In the genomic region with DNA sequence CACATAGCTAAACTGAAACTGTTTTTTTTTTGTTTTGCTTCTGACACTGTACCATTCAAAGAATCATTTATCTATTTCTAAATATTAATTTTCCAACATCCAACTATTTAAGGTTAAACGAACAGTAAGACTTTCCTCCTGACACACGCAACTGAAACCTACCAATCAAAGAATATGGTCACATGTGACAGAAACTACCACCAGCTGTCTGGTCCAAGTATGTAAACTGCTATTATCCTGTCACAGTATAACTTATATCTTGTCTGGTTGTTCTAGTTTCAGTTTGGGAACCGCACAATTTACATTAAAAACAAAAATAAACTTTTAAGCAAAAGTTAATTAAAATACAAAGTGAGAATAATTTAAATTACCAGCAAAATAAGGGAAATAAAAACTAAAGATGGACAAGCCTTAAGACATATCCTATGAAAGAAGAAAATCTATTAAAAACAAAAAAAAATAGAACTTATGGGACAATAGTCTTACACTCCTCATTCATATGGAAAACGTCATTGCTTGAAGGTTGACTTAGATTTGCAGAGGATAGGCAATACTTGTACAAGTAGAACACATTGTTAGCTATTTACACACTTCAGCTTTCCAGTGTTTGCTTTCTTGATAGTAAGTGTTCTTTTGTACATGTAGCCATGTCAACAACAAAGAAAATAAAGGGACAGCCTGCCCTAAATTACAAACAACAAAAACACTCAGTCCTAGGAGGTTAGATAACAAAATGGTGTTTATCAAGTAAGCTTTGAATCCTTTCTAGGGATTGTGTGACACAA, we compare ENCODE assay signal across 15 cellular contexts. TPM values are rescaled to one million over a fixed set of nuclear protein-coding genes. Genes with fewer than 3 reads are reported as not detected.
A peak's percentile ranks its signal among the peaks of the same experiment; 100 is the strongest.
DNase-seq lines count a peak whose midpoint lies in the region; ATAC-seq, FAIRE-seq and TF ChIP-seq lines count a peak whose summit lies in the region.
"Had no signal": no experiment of that assay in that cellular context is flagged by ENCODE, and none has a peak within 500 bp of the region (broad histone marks: within the 10 kb centered on the region; RNA-seq: fewer than 3 reads in every experiment).

No MANE protein-coding gene starts in this region.

- no peak for TF ChIP-seq CTCF in HepG2 (CRISPR knock-in tag; IDR thresholded peaks at IDR 0.05)
- TF ChIP-seq CTCF in spleen (IDR thresholded peaks at IDR 0.05 in 8 of 11, conservative IDR thresholded peaks at IDR 0.05 in 3 of 11): no peak
- TF ChIP-seq CTCF in uterus (IDR thresholded peaks at IDR 0.05): no peak
- TF ChIP-seq CTCF in endothelial cell (IDR thresholded peaks at IDR 0.05; ENCODE audit: unreplicated experiment): no peak

- no peak overlapping the region for H3K4me3 Mint-ChIP-seq in activated CD8-positive, alpha-beta memory T cell treated with anti-CD3 and anti-CD28 coated beads, Interleukin-2, amount 10 ng/mL, durations not matched to agents 7 days and 5 days
- H3K4me3 Mint-ChIP-seq in endothelial cell (ENCODE audit: unreplicated experiment): no peak overlapping the region
- H3K4me3 Mint-ChIP-seq: neural progenitor cell, WTC11 had no signal

- H3K9me3 ChIP-seq in HepG2 (ENCODE audit: low read length): no peaks in the 10 kb centered on the region
- no peaks in the 10 kb centered on the region for H3K9me3 ChIP-seq in spleen
- H3K9me3 ChIP-seq in uterus: no peaks in the 10 kb centered on the region

- no peak overlapping the region for H3K4me2 ChIP-seq in HepG2 (ENCODE audit: low read depth, low read length)
- H3K4me2 ChIP-seq: neural progenitor cell had no signal

- H3K27me3 ChIP-seq in HepG2 (ENCODE audit: control insufficient read depth in 1 of 2, insufficient read depth in 2 of 2, low read length in 2 of 2) (no peaks in the 10 kb centered on the region), spleen (replicated peaks in 1 of 7) (no peaks in the 10 kb centered on the region), uterus (no peaks in the 10 kb centered on the region)
- H3K27me3 ChIP-seq: neural progenitor cell had no signal

- no peaks in the 10 kb centered on the region for H3K36me3 Mint-ChIP-seq in activated CD8-positive, alpha-beta memory T cell treated with anti-CD3 and anti-CD28 coated beads, Interleukin-2, amount 10 ng/mL, durations not matched to agents 7 days and 5 days
- H3K36me3 Mint-ChIP-seq in endothelial cell (ENCODE audit: low read depth, unreplicated experiment): no peaks in the 10 kb centered on the region
- H3K36me3 Mint-ChIP-seq: neural progenitor cell, WTC11 had no signal

- in situ Hi-C loops in HepG2 (cut with HindIII; ENCODE audit: extremely low pct_ligation_motif_present, low pct_unique_long_range_greater_than_20kb): no loop called here

- H2AFZ ChIP-seq in HepG2 (ENCODE audit: low read length): no peak overlapping the region
- H2AFZ ChIP-seq: neural progenitor cell had no signal

- TF ChIP-seq EP300 in HepG2 (IDR thresholded peaks at IDR 0.05; ENCODE audit: low read depth in 2 of 2, low read length in 2 of 2): no peak
- no peak for TF ChIP-seq EP300 in HepG2 (CRISPR knock-in tag; IDR thresholded peaks at IDR 0.05; ENCODE audit: borderline replicate concordance)

- H3K27ac ChIP-seq in HepG2 (ENCODE audit: extremely low read length, insufficient read depth, low read length) (no peak overlapping the region), spleen (no peak overlapping the region), uterus (no peak overlapping the region)
- H3K27ac ChIP-seq: neural progenitor cell had no signal

- no peaks in the 10 kb centered on the region for H3K4me1 Mint-ChIP-seq in activated CD8-positive, alpha-beta memory T cell treated with anti-CD3 and anti-CD28 coated beads, Interleukin-2, amount 10 ng/mL, durations not matched to agents 7 days and 5 days
- no peaks in the 10 kb centered on the region for H3K4me1 Mint-ChIP-seq in endothelial cell (ENCODE audit: unreplicated experiment)
- H3K4me1 Mint-ChIP-seq: neural progenitor cell, WTC11 had no signal

- H3K4me1 ChIP-seq in HepG2 (ENCODE audit: insufficient read depth, low read length) (no peaks in the 10 kb centered on the region), spleen (no peaks in the 10 kb centered on the region), uterus (no peaks in the 10 kb centered on the region)
- H3K4me1 ChIP-seq: neural progenitor cell had no signal

- no peak for FAIRE-seq in HepG2 (lab: Jason Lieb, UNC)

- no peak overlapping the region for H3K9ac ChIP-seq in HepG2 (ENCODE audit: insufficient read depth, low read depth, low read length)
- H3K9ac ChIP-seq: neural progenitor cell had no signal

- CTCF ChIA-PET in HepG2 (lab: Yijun Ruan, JAX; ENCODE audit: low intra/inter-chr PET ratio, low total read pairs): no interaction called here
- CTCF ChIA-PET in activated CD8-positive, alpha-beta memory T cell treated with anti-CD3 and anti-CD28 coated beads, Interleukin-2, amount 10 ng/mL, durations not matched to agents 7 days and 5 days (lab: Charles Lee): interaction anchor here (1.1 kb wide), 1 partner anchor 23 kb away, joined by 3 read pairs; no protein-coding TSS in a partner anchor

- TF ChIP-seq POLR2A in HepG2 (IDR thresholded peaks at IDR 0.05; ENCODE audit: insufficient read depth in 1 of 2, low read depth in 2 of 2, low read length in 2 of 2): no peak
- no peak for TF ChIP-seq POLR2A in spleen (IDR thresholded peaks at IDR 0.05)
- TF ChIP-seq POLR2A in uterus (IDR thresholded peaks at IDR 0.05): no peak

- DNase-seq in NCI-H345 (lab: John Stamatoyannopoulos, UW): peak; percentile 85
- no peak for DNase-seq in HepG2 (ENCODE audit: low spot score)
- DNase-seq in spleen: no peak
- no peak for DNase-seq in uterus
- DNase-seq in activated CD8-positive, alpha-beta memory T cell treated with anti-CD3 and anti-CD28 coated beads, Interleukin-2, amount 10 ng/mL, durations not matched to agents 7 days and 5 days: no peak
- no peak for DNase-seq in endothelial cell (ENCODE audit: low spot score)
- DNase-seq: activated CD8-positive, alpha-beta memory T cell treated with anti-CD3 and anti-CD28 coated beads, Interleukin-2, amount 50 U/mL, for 48 hours; C1 segment of cervical spinal cord; NCI-H1436 had no signal

- no TSS peak for BruUV-seq in HepG2 (replicated peaks; lab: Mats Ljungman, UMichigan)

- no peak for TF ChIP-seq RAD21 in HepG2 (CRISPR knock-in tag; IDR thresholded peaks at IDR 0.05)

- H3K4me3 ChIP-seq in HepG2 (replicated peaks in 1 of 3; ENCODE audit: insufficient read depth in 1 of 3, low read depth in 2 of 3, low read length in 3 of 3): no peak overlapping the region
- H3K4me3 ChIP-seq in spleen: no peak overlapping the region
- H3K4me3 ChIP-seq in uterus: no peak overlapping the region
- H3K4me3 ChIP-seq: neural progenitor cell had no signal

- no peaks in the 10 kb centered on the region for H3K79me2 ChIP-seq in HepG2 (ENCODE audit: insufficient read depth, low read length)

- no peaks in the 10 kb centered on the region for H3K27me3 Mint-ChIP-seq in activated CD8-positive, alpha-beta memory T cell treated with anti-CD3 and anti-CD28 coated beads, Interleukin-2, amount 10 ng/mL, durations not matched to agents 7 days and 5 days
- H3K27me3 Mint-ChIP-seq in endothelial cell (ENCODE audit: unreplicated experiment): no peaks in the 10 kb centered on the region

- ATAC-seq in GM18907 (IDR thresholded peaks at IDR 0.05; ENCODE audit: unreplicated experiment) (peak; percentile 79), HG02885 (IDR thresholded peaks at IDR 0.05; ENCODE audit: poor library complexity, unreplicated experiment) (peak; percentile 78), HepG2 (no peak)
- ATAC-seq in activated CD8-positive, alpha-beta memory T cell treated with anti-CD3 and anti-CD28 coated beads, Interleukin-2, amount 10 ng/mL, durations not matched to agents 7 days and 5 days: no peak
- ATAC-seq: esophagus mucosa, WTC11 had no signal

- no peak overlapping the region for H3K27ac Mint-ChIP-seq in activated CD8-positive, alpha-beta memory T cell treated with anti-CD3 and anti-CD28 coated beads, Interleukin-2, amount 10 ng/mL, durations not matched to agents 7 days and 5 days
- H3K27ac Mint-ChIP-seq in endothelial cell (ENCODE audit: unreplicated experiment): no peak overlapping the region
- H3K27ac Mint-ChIP-seq: neural progenitor cell, WTC11 had no signal

- H3K36me3 ChIP-seq in HepG2 (replicated peaks in 1 of 2; ENCODE audit: control insufficient read depth in 1 of 2, insufficient read depth in 2 of 2, low read length in 2 of 2) (no peaks in the 10 kb centered on the region), spleen (peaks cover 0 to 1% (median 0%) of the 10 kb centered on the region in 6 donors), uterus (no peaks in the 10 kb centered on the region)
- H3K36me3 ChIP-seq: neural progenitor cell had no signal

- H4K20me1 ChIP-seq in HepG2 (ENCODE audit: insufficient read depth, low read length): no peaks in the 10 kb centered on the region

- POLR2A ChIA-PET in HepG2 (lab: Yijun Ruan, JAX): no interaction called here

- WGBS in HepG2 (ENCODE audit: low lambda C conversion rate): 80% methylated on average over 4 of the region's 4 CpGs
- 71 to 89% (median 78%) methylated on average over 4 of the region's 4 CpGs for WGBS in spleen, 5 donors

- no peaks in the 10 kb centered on the region for H3K9me3 Mint-ChIP-seq in activated CD8-positive, alpha-beta memory T cell treated with anti-CD3 and anti-CD28 coated beads, Interleukin-2, amount 10 ng/mL, durations not matched to agents 7 days and 5 days (ENCODE audit: low read depth)
- H3K9me3 Mint-ChIP-seq in endothelial cell (ENCODE audit: unreplicated experiment): no peaks in the 10 kb centered on the region

- intact Hi-C loops in HepG2 (cut with micrococcal nuclease; ENCODE audit: unreplicated experiment) (no loop called here), spleen (cut with DNase I; ENCODE audit: low total_unique reads) (no loop called here), uterus (cut with DNase I; ENCODE audit: low total_unique reads) (no loop called here)

RNA-seq across cellular contexts. Expression of gene CHRM5, which starts 26.8 kb away (rescaled TPM):
- not detected in 2 replicates for total RNA-seq in HepG2 (2016; rRNA removed; fragmentation: Illumina TruSeq; extraction: Trizol)
- total RNA-seq in HepG2 (2016; cell fraction: cytosol; rRNA removed; fragmentation: Illumina TruSeq; extraction: Trizol; ENCODE audit: low read depth): not detected in 2 replicates
- not detected in 2 replicates for total RNA-seq in HepG2 (2016; cell fraction: insoluble cytoplasmic fraction; rRNA removed; fragmentation: Illumina TruSeq; extraction: Trizol)
- not detected in 2 replicates for total RNA-seq in HepG2 (2016; cell fraction: membrane; rRNA removed; fragmentation: Illumina TruSeq; extraction: Trizol)
- total RNA-seq in HepG2 (2016; cell fraction: nucleus; rRNA removed; fragmentation: Illumina TruSeq; extraction: Trizol): not detected in 2 replicates
- polyA plus RNA-seq in HepG2 (2011; rRNA removed): not detected in 2 replicates
- polyA plus RNA-seq in HepG2 (2011; cell fraction: cytosol; rRNA removed): not detected in 2 replicates
- not detected in 2 replicates for polyA plus RNA-seq in HepG2 (2011; cell fraction: nucleus; rRNA removed)
- polyA plus RNA-seq in HepG2 (2012): 0.05 and 0.09 TPM in 2 replicates
- polyA plus RNA-seq in HepG2 (2016; cell fraction: cytosol; fragmentation: Illumina TruSeq; extraction: Trizol; ENCODE audit: low read depth): not detected in 2 replicates
- not detected in 2 replicates for polyA plus RNA-seq in HepG2 (2016; cell fraction: insoluble cytoplasmic fraction; fragmentation: Illumina TruSeq; extraction: Trizol; ENCODE audit: low read depth)
- polyA plus RNA-seq in HepG2 (2016; cell fraction: membrane; fragmentation: Illumina TruSeq; extraction: Trizol; ENCODE audit: low read depth): not detected in 2 replicates
- polyA plus RNA-seq in HepG2 (2016; cell fraction: nucleus; fragmentation: Illumina TruSeq; extraction: Trizol; ENCODE audit: insufficient read depth, low read depth): not detected in 2 replicates
- not detected in 2 replicates for polyA minus RNA-seq in HepG2 (2011; rRNA and poly(A)+ RNA removed; ENCODE audit: low replicate concordance)
- not detected in 2 replicates for polyA minus RNA-seq in HepG2 (2011; cell fraction: cytosol; rRNA and poly(A)+ RNA removed)
- polyA minus RNA-seq in HepG2 (2011; cell fraction: nucleus; rRNA and poly(A)+ RNA removed): not detected in 2 replicates
- total RNA-seq in spleen: not detected
- under 1 TPM in 1 of 3 donors, not detected in 2; 0.03 TPM for polyA plus RNA-seq in spleen
- total RNA-seq in uterus: not detected
- total RNA-seq in activated CD8-positive, alpha-beta memory T cell treated with anti-CD3 and anti-CD28 coated beads, Interleukin-2, amount 10 ng/mL, durations not matched to agents 7 days and 5 days: not detected
- total RNA-seq in endothelial cell (ENCODE audit: unreplicated experiment): not detected
- total RNA-seq: chondrocyte, esophagus mucosa, WTC11 had no signal

Comparison
In these comparisons a context has a peak if more than half of its experiments do, and no peak if none do; other contexts are left out.
1. ATAC-seq: peak in GM18907 (single experiment) and HG02885 (single experiment); none in HepG2 (single experiment) and activated CD8-positive, alpha-beta memory T cell treated with anti-CD3 and anti-CD28 coated beads, Interleukin-2, amount 10 ng/mL, durations not matched to agents 7 days and 5 days (single experiment).